8 cellular contexts compared by ENCODE assay signal in the genomic region with DNA sequence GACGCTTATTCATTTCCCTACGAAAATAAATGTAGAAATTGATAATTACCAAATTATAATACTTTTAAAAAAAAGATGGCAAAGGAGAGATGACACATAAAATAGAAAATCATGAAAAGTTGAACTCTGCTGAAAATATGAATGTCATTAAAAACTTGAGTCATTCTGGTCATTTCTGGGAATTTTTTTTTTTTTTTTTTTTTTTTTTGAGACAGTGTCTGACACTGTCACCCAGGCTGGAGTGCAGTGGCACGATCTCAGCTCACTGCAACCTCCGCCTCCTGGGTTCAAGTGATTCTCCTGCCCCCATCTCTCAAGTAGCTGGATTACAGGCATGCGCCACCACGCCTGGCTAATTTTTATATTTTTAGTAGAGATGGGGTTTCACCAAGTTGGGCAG. TPM values are rescaled to one million over a fixed set of nuclear protein-coding genes. Genes with fewer than 3 reads are reported as not detected.
A peak's percentile ranks its signal among the peaks of the same experiment; 100 is the strongest.
DNase-seq lines count a peak whose midpoint lies in the region; ATAC-seq and TF ChIP-seq lines count a peak whose summit lies in the region.
"Not testable (repeated sequence)": the region's sequence is repeated elsewhere in the genome, so short reads cannot be mapped to it uniquely, and the experiment has no call there.

No MANE protein-coding gene starts in this region.

- peaks cover 32% of the 10 kb centered on the region for H3K4me1 ChIP-seq in OCI-LY3 (ENCODE audit: low read length)
- not testable (repeated sequence) for H3K4me1 ChIP-seq in osteoblast (ENCODE audit: insufficient read depth, low read length)

- TF ChIP-seq CTCF in OCI-LY3 (IDR thresholded peaks at IDR 0.05; ENCODE audit: low read depth, low read length); osteoblast (IDR thresholded peaks at IDR 0.05; ENCODE audit: extremely low read depth, low read depth, low read length): not testable (repeated sequence)

- peaks cover 13% of the 10 kb centered on the region for H3K36me3 Mint-ChIP-seq in activated CD4-positive, alpha-beta memory T cell treated with anti-CD3 and anti-CD28 coated beads for 36 hours
- H3K36me3 Mint-ChIP-seq in activated naive CD4-positive, alpha-beta T cell treated with anti-CD3 and anti-CD28 coated beads for 36 hours (ENCODE audit: low read depth) = peaks cover 20% of the 10 kb centered on the region
- peaks cover 35 to 69% of the 10 kb centered on the region in 2 donors for H3K36me3 Mint-ChIP-seq in stimulated activated naive B cell treated with anti-CD40 and anti-IgM and Interleukin-4, amounts not matched to agents 10 μg/mL and 1 μg/mL and 100 μg/mL, for 72 hours

- H3K4me3 ChIP-seq in OCI-LY3 (ENCODE audit: low read length) = peak overlapping the region; percentile 69
- H3K4me3 ChIP-seq in osteoblast (ENCODE audit: insufficient read depth, low read length) = not testable (repeated sequence)

- H3K9ac ChIP-seq in OCI-LY3 (ENCODE audit: low read length) = peak overlapping the region; percentile 60; the same call in 1 of the 2 replicates

- intact Hi-C loops in activated CD4-positive, alpha-beta memory T cell treated with anti-CD3 and anti-CD28 coated beads for 36 hours (cut with micrococcal nuclease) = not testable (repeated sequence)
- intact Hi-C loops in activated naive CD4-positive, alpha-beta T cell treated with anti-CD3 and anti-CD28 coated beads for 36 hours (cut with micrococcal nuclease) = loop anchor here (2.0 kb wide), 1 partner anchor 25 kb away; no protein-coding TSS in a partner anchor

- H3K27ac ChIP-seq in OCI-LY3 (ENCODE audit: low read length) = peak overlapping the region; percentile 100
- not testable (repeated sequence) for H3K27ac ChIP-seq in osteoblast (ENCODE audit: low read depth, low read length)

- peaks cover 17% of the 10 kb centered on the region for H3K4me1 Mint-ChIP-seq in activated CD4-positive, alpha-beta memory T cell treated with anti-CD3 and anti-CD28 coated beads for 36 hours (ENCODE audit: low read depth)
- peaks cover 16% of the 10 kb centered on the region for H3K4me1 Mint-ChIP-seq in activated naive CD4-positive, alpha-beta T cell treated with anti-CD3 and anti-CD28 coated beads for 36 hours (ENCODE audit: low read depth)
- H3K4me1 Mint-ChIP-seq in stimulated activated naive B cell treated with anti-CD40 and anti-IgM and Interleukin-4, amounts not matched to agents 10 μg/mL and 1 μg/mL and 100 μg/mL, for 72 hours = peaks cover 6 to 22% of the 10 kb centered on the region in 2 donors

- not testable (repeated sequence) for DNase-seq in activated CD4-positive, alpha-beta memory T cell treated with anti-CD3 and anti-CD28 coated beads for 36 hours; activated naive CD4-positive, alpha-beta T cell treated with anti-CD3 and anti-CD28 coated beads for 36 hours; stimulated activated naive B cell treated with anti-CD40 and anti-IgM and Interleukin-4, amounts not matched to agents 10 μg/mL and 1 μg/mL and 100 μg/mL, for 72 hours
- peak; percentile 1 for DNase-seq in osteoblast (ENCODE audit: insufficient read length, low spot score, missing footprints)

- not testable (repeated sequence) for H3K79me2 ChIP-seq in OCI-LY3 (ENCODE audit: low read length); osteoblast (ENCODE audit: insufficient read depth, low read length)

- not testable (repeated sequence) for H2AFZ ChIP-seq in OCI-LY3 (ENCODE audit: low read depth, low read length); osteoblast (ENCODE audit: low read length)

- CTCF ChIA-PET in activated CD4-positive, alpha-beta memory T cell treated with anti-CD3 and anti-CD28 coated beads for 36 hours (lab: Charles Lee); activated naive CD4-positive, alpha-beta T cell treated with anti-CD3 and anti-CD28 coated beads for 36 hours (lab: Charles Lee): not testable (repeated sequence)

- POLR2A ChIA-PET in activated CD4-positive, alpha-beta memory T cell treated with anti-CD3 and anti-CD28 coated beads for 36 hours (lab: Charles Lee) = not testable (repeated sequence)

- H3K9me3 Mint-ChIP-seq in activated CD4-positive, alpha-beta memory T cell treated with anti-CD3 and anti-CD28 coated beads for 36 hours; activated naive CD4-positive, alpha-beta T cell treated with anti-CD3 and anti-CD28 coated beads for 36 hours; stimulated activated naive B cell treated with anti-CD40 and anti-IgM and Interleukin-4, amounts not matched to agents 10 μg/mL and 1 μg/mL and 100 μg/mL, for 72 hours: not testable (repeated sequence)

- peaks cover 18% of the 10 kb centered on the region for H3K36me3 ChIP-seq in OCI-LY3 (replicated peaks; ENCODE audit: low read depth, low read length)
- H3K36me3 ChIP-seq in osteoblast (ENCODE audit: insufficient read depth, low read length) = peaks cover 46% of the 10 kb centered on the region

- peak overlapping the region; percentile 94 for H3K4me2 ChIP-seq in OCI-LY3 (ENCODE audit: low read length)
- H3K4me2 ChIP-seq in osteoblast (ENCODE audit: insufficient read depth, low read length) = not testable (repeated sequence)

- not testable (repeated sequence) for H3K4me3 Mint-ChIP-seq in activated CD4-positive, alpha-beta memory T cell treated with anti-CD3 and anti-CD28 coated beads for 36 hours; activated naive CD4-positive, alpha-beta T cell treated with anti-CD3 and anti-CD28 coated beads for 36 hours; stimulated activated naive B cell treated with anti-CD40 and anti-IgM and Interleukin-4, amounts not matched to agents 10 μg/mL and 1 μg/mL and 100 μg/mL, for 72 hours

- H3K27me3 ChIP-seq in OCI-LY3 (ENCODE audit: low read depth, low read length); osteoblast (ENCODE audit: insufficient read depth, low read length): not testable (repeated sequence)

- not testable (repeated sequence) for H3K27me3 Mint-ChIP-seq in activated CD4-positive, alpha-beta memory T cell treated with anti-CD3 and anti-CD28 coated beads for 36 hours; activated naive CD4-positive, alpha-beta T cell treated with anti-CD3 and anti-CD28 coated beads for 36 hours (ENCODE audit: low read depth); stimulated activated naive B cell treated with anti-CD40 and anti-IgM and Interleukin-4, amounts not matched to agents 10 μg/mL and 1 μg/mL and 100 μg/mL, for 72 hours

- ATAC-seq in GM18861 (IDR thresholded peaks at IDR 0.05; ENCODE audit: unreplicated experiment) (peak; percentile 15), GM21529 (IDR thresholded peaks at IDR 0.05; ENCODE audit: unreplicated experiment) (peak; percentile 25), HG03378 (IDR thresholded peaks at IDR 0.05; ENCODE audit: unreplicated experiment) (peak; percentile 14)
- ATAC-seq in stimulated activated naive B cell treated with anti-CD40 and anti-IgM and Interleukin-4, amounts not matched to agents 10 μg/mL and 1 μg/mL and 100 μg/mL, for 72 hours (replicated peaks) = peak; percentile 55 to 67

- peak overlapping the region; percentile 69 for H3K27ac Mint-ChIP-seq in activated CD4-positive, alpha-beta memory T cell treated with anti-CD3 and anti-CD28 coated beads for 36 hours
- peak overlapping the region; percentile 68 for H3K27ac Mint-ChIP-seq in activated naive CD4-positive, alpha-beta T cell treated with anti-CD3 and anti-CD28 coated beads for 36 hours
- H3K27ac Mint-ChIP-seq in stimulated activated naive B cell treated with anti-CD40 and anti-IgM and Interleukin-4, amounts not matched to agents 10 μg/mL and 1 μg/mL and 100 μg/mL, for 72 hours = not testable (repeated sequence)

- H4K20me1 ChIP-seq in OCI-LY3 (ENCODE audit: insufficient read depth, low read length); osteoblast (ENCODE audit: insufficient read depth, low read length): not testable (repeated sequence)

- H3K9me3 ChIP-seq in OCI-LY3 (ENCODE audit: insufficient read depth, low read length); osteoblast (ENCODE audit: low read depth, low read length): not testable (repeated sequence)

RNA-seq across cellular contexts. Expression of a gene that starts 22.0 kb away (rescaled TPM):
- 1 to 10 TPM; 6.0 TPM for total RNA-seq in activated CD4-positive, alpha-beta memory T cell treated with anti-CD3 and anti-CD28 coated beads for 36 hours
- 1 to 10 TPM; 5.1 to 5.5 TPM for total RNA-seq in activated naive CD4-positive, alpha-beta T cell treated with anti-CD3 and anti-CD28 coated beads for 36 hours
- total RNA-seq in osteoblast = 2.4 and 5.1 TPM in 2 replicates
